8 cellular contexts compared by ENCODE assay signal in genomic region chr18:57586243-57587049, GRCh38. TPM values are rescaled to one million over a fixed set of nuclear protein-coding genes. Genes with fewer than 3 reads are reported as not detected.
A peak's percentile ranks its signal among the peaks of the same experiment; 100 is the strongest.
DNase-seq lines count a peak whose midpoint lies in the region; ATAC-seq and TF ChIP-seq lines count a peak whose summit lies in the region.

Gene FECH, minus strand, starts transcription at chr18:57586702. Its CDS starts 82 bp downstream, at chr18:57586620.

- TF ChIP-seq CTCF in SU-DHL-6 (IDR thresholded peaks at IDR 0.05; ENCODE audit: insufficient read depth, low read length, poor library complexity, severe bottlenecking) = no peak
- TF ChIP-seq CTCF in parathyroid adenoma (IDR thresholded peaks at IDR 0.05) = no peak
- peak; percentile 3 to 17 for TF ChIP-seq CTCF in tibial artery (IDR thresholded peaks at IDR 0.05)

- H2AFZ ChIP-seq in SU-DHL-6 (ENCODE audit: low read depth, low read length, severe bottlenecking) (peak within 1 kb of the TSS; percentile 91), parathyroid adenoma (peak within 1 kb of the TSS; percentile 99)

- peak; percentile 61 for DNase-seq in KG1 (lab: John Stamatoyannopoulos, UW)
- DNase-seq in activated naive CD8-positive, alpha-beta T cell treated with anti-CD3 and anti-CD28 coated beads for 36 hours = peak; percentile 72
- peak; percentile 93 for DNase-seq in Right ventricle myocardium inferior (ENCODE audit: missing footprints)
- DNase-seq in tibial artery = peak; percentile 76 to 88

- H3K9me3 ChIP-seq in ES-I3 (ENCODE audit: control insufficient read depth, insufficient read depth, low read length) = no peaks in the 10 kb centered on the region
- H3K9me3 ChIP-seq in SU-DHL-6 (ENCODE audit: insufficient read depth, low read length) = no peaks in the 10 kb centered on the region
- no peaks in the 10 kb centered on the region for H3K9me3 ChIP-seq in parathyroid adenoma (ENCODE audit: control insufficient read depth, low read length)
- no peaks in the 10 kb centered on the region for H3K9me3 ChIP-seq in tibial artery

- ATAC-seq in GM21717 (IDR thresholded peaks at IDR 0.05; ENCODE audit: unreplicated experiment) (peak; percentile 95), Right ventricle myocardium inferior (peak; percentile 99)

- peak within 1 kb of the TSS; percentile 90 for H3K9ac ChIP-seq in ES-I3 (ENCODE audit: low read depth, low read length)
- peak within 1 kb of the TSS; percentile 70 for H3K9ac ChIP-seq in SU-DHL-6 (ENCODE audit: low read length)
- peak within 1 kb of the TSS; percentile 91 for H3K9ac ChIP-seq in parathyroid adenoma

- H3K36me3 Mint-ChIP-seq in activated naive CD8-positive, alpha-beta T cell treated with anti-CD3 and anti-CD28 coated beads for 36 hours = peaks cover 5% of the 10 kb centered on the region

- no peaks in the 10 kb centered on the region for H4K20me1 ChIP-seq in SU-DHL-6 (ENCODE audit: low read depth, low read length)

- 0 out of 2 replicates have a peak, but pooled peaks cover 3% of the 10 kb centered on the region for H3F3A ChIP-seq in SU-DHL-6 (ENCODE audit: insufficient read depth)

- intact Hi-C loops in Right ventricle myocardium inferior (cut with DNase I) = no loop called here
- intact Hi-C loops in tibial artery (cut with DNase I; ENCODE audit: low total_unique reads) = no loop called here

- no peak within 1 kb of the TSS for H3K27ac ChIP-seq in SU-DHL-6 (ENCODE audit: low read depth, low read length)
- H3K27ac ChIP-seq in parathyroid adenoma = peak within 1 kb of the TSS; percentile 80
- H3K27ac ChIP-seq in tibial artery = peak within 1 kb of the TSS; percentile 88 to 90

- H3K36me3 ChIP-seq in ES-I3 (ENCODE audit: insufficient read depth, low read length) (no peaks in the 10 kb centered on the region), SU-DHL-6 (ENCODE audit: low read length) (no peaks in the 10 kb centered on the region), parathyroid adenoma (ENCODE audit: control insufficient read depth, insufficient read depth, low read length) (no peaks in the 10 kb centered on the region), tibial artery (peaks cover 0 to 2% (median 0%) of the 10 kb centered on the region in 3 donors)

- peak within 1 kb of the TSS; percentile 71 for H3K4me3 ChIP-seq in SU-DHL-6 (ENCODE audit: insufficient read depth, low read length, poor library complexity, severe bottlenecking)
- peak within 1 kb of the TSS; percentile 80 for H3K4me3 ChIP-seq in parathyroid adenoma (ENCODE audit: low read depth, low read length)
- peak within 1 kb of the TSS; percentile 80 to 88 for H3K4me3 ChIP-seq in tibial artery

- no peaks in the 10 kb centered on the region for H3K9me2 ChIP-seq in SU-DHL-6 (replicated peaks; ENCODE audit: insufficient read depth, low read length)

- peak within 1 kb of the TSS; percentile 86 for H3K27ac Mint-ChIP-seq in activated naive CD8-positive, alpha-beta T cell treated with anti-CD3 and anti-CD28 coated beads for 36 hours

- H3K4me1 ChIP-seq in ES-I3 (ENCODE audit: insufficient read depth, low read length) = peaks cover 9% of the 10 kb centered on the region
- peaks cover 8% of the 10 kb centered on the region for H3K4me1 ChIP-seq in parathyroid adenoma
- H3K4me1 ChIP-seq in tibial artery = peaks cover 0 to 15% (median 8%) of the 10 kb centered on the region in 4 donors

- H3K4me2 ChIP-seq in SU-DHL-6 (ENCODE audit: low read depth, low read length, poor library complexity, severe bottlenecking) (peak within 1 kb of the TSS; percentile 61), parathyroid adenoma (ENCODE audit: low read length) (peak within 1 kb of the TSS; percentile 87)

- H3K4me1 Mint-ChIP-seq in activated naive CD8-positive, alpha-beta T cell treated with anti-CD3 and anti-CD28 coated beads for 36 hours = peaks cover 22% of the 10 kb centered on the region

- H3K9me3 Mint-ChIP-seq in activated naive CD8-positive, alpha-beta T cell treated with anti-CD3 and anti-CD28 coated beads for 36 hours = no peaks in the 10 kb centered on the region

- H3K4me3 Mint-ChIP-seq in activated naive CD8-positive, alpha-beta T cell treated with anti-CD3 and anti-CD28 coated beads for 36 hours = peak within 1 kb of the TSS; percentile 85

- H3K27me3 ChIP-seq in SU-DHL-6 (ENCODE audit: low read length) = no peaks in the 10 kb centered on the region
- H3K27me3 ChIP-seq in parathyroid adenoma (ENCODE audit: control insufficient read depth, insufficient read depth, low read length) = no peaks in the 10 kb centered on the region
- no peaks in the 10 kb centered on the region for H3K27me3 ChIP-seq in tibial artery

- H3K27me3 Mint-ChIP-seq in activated naive CD8-positive, alpha-beta T cell treated with anti-CD3 and anti-CD28 coated beads for 36 hours = no peaks in the 10 kb centered on the region

- no peaks in the 10 kb centered on the region for H3K79me2 ChIP-seq in SU-DHL-6 (ENCODE audit: insufficient read depth, low read length)
- peaks cover 8% of the 10 kb centered on the region for H3K79me2 ChIP-seq in parathyroid adenoma

RNA-seq across cellular contexts. Expression of gene FECH, which starts in this region (rescaled TPM):
- 10 to 100 TPM; 33.4 to 33.7 TPM for total RNA-seq in activated naive CD8-positive, alpha-beta T cell treated with anti-CD3 and anti-CD28 coated beads for 36 hours
- 35.2 TPM for total RNA-seq in Right ventricle myocardium inferior

Comparison
In these comparisons a context has a peak if more than half of its experiments do, and no peak if none do; other contexts are left out.
1. CTCF ChIP-seq: peak in tibial artery (2 of 2); none in SU-DHL-6 (single experiment) and parathyroid adenoma (single experiment).
2. Peak in every context shown above with its lines, with median percentiles within 50 percentile points of each other: H3K9ac ChIP-seq, DNase-seq and H3K4me3 ChIP-seq.